8 cellular contexts compared by ENCODE assay signal in the genomic region with DNA sequence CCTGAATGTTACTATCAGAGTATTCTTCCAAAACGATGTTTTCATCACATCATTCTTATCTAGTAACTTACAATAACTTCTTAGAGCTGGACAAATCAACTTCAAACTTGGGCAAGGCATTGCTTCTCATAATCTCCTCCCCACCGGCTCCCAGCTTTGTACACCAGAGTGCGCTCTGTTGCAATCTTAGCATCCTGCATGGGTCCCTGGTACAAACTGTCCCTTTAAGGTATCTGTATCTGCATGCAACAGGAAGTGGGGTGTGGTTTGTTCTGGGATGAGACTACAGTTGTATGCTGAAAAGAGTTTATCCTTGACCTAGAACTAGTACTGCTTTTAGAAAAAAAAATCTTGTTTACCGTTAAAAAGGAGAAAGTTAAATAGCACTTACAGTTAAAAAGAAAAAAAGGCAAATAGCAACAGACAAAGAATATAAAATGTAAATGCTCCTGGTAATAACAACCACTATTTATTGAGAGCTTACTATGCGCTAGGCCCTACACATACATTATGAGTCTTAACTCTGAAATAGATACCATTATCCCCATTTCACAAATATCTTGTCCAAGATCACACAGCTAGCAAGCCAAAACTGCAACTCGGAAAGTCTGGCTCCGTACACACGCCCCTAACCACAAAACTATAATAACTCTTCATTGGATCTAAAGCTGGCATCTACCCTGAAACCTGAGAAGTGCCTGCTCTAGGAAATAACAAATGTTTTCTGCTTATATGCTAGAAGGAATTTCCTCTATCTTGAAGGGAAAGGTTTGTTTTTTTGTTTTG. TPM values are rescaled to one million over a fixed set of nuclear protein-coding genes. Genes with fewer than 3 reads are reported as not detected.
DNase-seq lines count a peak whose midpoint lies in the region; ATAC-seq and TF ChIP-seq lines count a peak whose summit lies in the region.

No MANE protein-coding gene starts in this region.

- H3K4me2 ChIP-seq in GM23338: no peak overlapping the region

- H3K9me3 ChIP-seq in KOPT-K1 (ENCODE audit: insufficient read depth, low read length, poor library complexity, severe bottlenecking) (peaks cover 12% of the 10 kb centered on the region), left lung (no peaks in the 10 kb centered on the region)

- H3K4me3 Mint-ChIP-seq in GM23338: no peak overlapping the region

- TF ChIP-seq CTCF in GM12865 (IDR thresholded peaks at IDR 0.05; ENCODE audit: insufficient read depth, low read depth, low read length, missing control alignments) (peak; percentile 60), GM23338 (conservative IDR thresholded peaks at IDR 0.05; ENCODE audit: low read depth in 2 of 2) (peak; percentile 68 to 82), left lung (IDR thresholded peaks at IDR 0.05) (peak; percentile 28 to 43)

- peaks cover 4% of the 10 kb centered on the region; the same call in 2 of the 3 replicates for H3K36me3 Mint-ChIP-seq in GM23338 (ENCODE audit: low read depth)

- ATAC-seq in GM23338: peak; percentile 95
- peak; percentile 91 for ATAC-seq in left lung

- H2AFZ ChIP-seq in GM23338: no peak overlapping the region; the same call in 1 of the 2 replicates

- H3K27me3 ChIP-seq in GM23338 (ENCODE audit: insufficient read depth): no peaks in the 10 kb centered on the region
- no peaks in the 10 kb centered on the region for H3K27me3 ChIP-seq in left lung

- DNase-seq in GM12865 (ENCODE audit: low read depth) (peak; percentile 90), GM23338 (ENCODE audit: low spot score) (peak; percentile 79), T-helper 22 cell (ENCODE audit: low read depth) (peak; percentile 60), astrocyte of the hippocampus (ENCODE audit: low read depth, low spot score) (peak; percentile 50), left lung (peak in 1 of 2 donors; percentile 67), ecto neural progenitor cell (ENCODE audit: low spot score) (no peak)
- DNase-seq in stimulated activated CD8-positive, alpha-beta memory T cell treated with anti-CD3 and anti-CD28 coated beads, Interleukin-2, amount 100 ng/mL, for 1 hour (ENCODE audit: low read depth in 2 of 2): peak; percentile 53 to 65

- H4K20me1 ChIP-seq in GM23338 (replicated peaks; ENCODE audit: insufficient read depth): no peaks in the 10 kb centered on the region

- H3K4me3 ChIP-seq in GM12865 (ENCODE audit: low read depth, low read length) (no peak overlapping the region), GM23338 (no peak overlapping the region), left lung (no peak overlapping the region)

- H3K9me3 Mint-ChIP-seq in GM23338: peaks cover 12% of the 10 kb centered on the region

- H3K27me3 Mint-ChIP-seq in GM23338 (ENCODE audit: insufficient read depth, low read depth, poor library complexity): peaks cover 2% of the 10 kb centered on the region

- no peaks in the 10 kb centered on the region for H3F3A ChIP-seq in GM23338 (replicated peaks; ENCODE audit: low read depth)

- H3K27ac ChIP-seq in GM23338 (ENCODE audit: low read depth) (no peak overlapping the region), KOPT-K1 (ENCODE audit: low read depth, low read length, poor library complexity, severe bottlenecking) (peak overlapping the region; percentile 81), left lung (peak overlapping the region; percentile 24 to 65)

- peaks cover 5% of the 10 kb centered on the region; the same call in 2 of the 3 replicates for H3K4me1 Mint-ChIP-seq in GM23338

- H3K9me2 ChIP-seq in GM23338 (ENCODE audit: insufficient read depth): no peaks in the 10 kb centered on the region

- H3K36me3 ChIP-seq in GM23338 (ENCODE audit: insufficient read depth) (0 out of 2 replicates have a peak, but pooled peaks cover 6% of the 10 kb centered on the region), KOPT-K1 (ENCODE audit: insufficient read depth, low read length) (no peaks in the 10 kb centered on the region), left lung (no peaks in the 10 kb centered on the region)

- no peak overlapping the region for H3K27ac Mint-ChIP-seq in GM23338

- H3K79me2 ChIP-seq in GM23338 (replicated peaks; ENCODE audit: insufficient read depth): no peaks in the 10 kb centered on the region

- no peaks in the 10 kb centered on the region for H3K4me1 ChIP-seq in GM23338 (ENCODE audit: insufficient read depth)
- peaks cover 0 to 21% of the 10 kb centered on the region in 2 donors for H3K4me1 ChIP-seq in left lung

- intact Hi-C loops in left lung (cut with DNase I): loop anchor here in 1 of 2 donors (5.0 kb wide), 1 partner anchor 242 kb away; no protein-coding TSS in a partner anchor

TF ChIP-seq in GM23338, 12 proteins besides CTCF, POLR2A, EP300 and RAD21 (continues in another document):
- TF ChIP-seq EZH2phosphoT487 (IDR thresholded peaks at IDR 0.05; ENCODE audit: unreplicated experiment) (no peak), ZNF114 (CRISPR knock-in tag; IDR thresholded peaks at IDR 0.05) (no peak)
- TF ChIP-seq, protein P1, sequence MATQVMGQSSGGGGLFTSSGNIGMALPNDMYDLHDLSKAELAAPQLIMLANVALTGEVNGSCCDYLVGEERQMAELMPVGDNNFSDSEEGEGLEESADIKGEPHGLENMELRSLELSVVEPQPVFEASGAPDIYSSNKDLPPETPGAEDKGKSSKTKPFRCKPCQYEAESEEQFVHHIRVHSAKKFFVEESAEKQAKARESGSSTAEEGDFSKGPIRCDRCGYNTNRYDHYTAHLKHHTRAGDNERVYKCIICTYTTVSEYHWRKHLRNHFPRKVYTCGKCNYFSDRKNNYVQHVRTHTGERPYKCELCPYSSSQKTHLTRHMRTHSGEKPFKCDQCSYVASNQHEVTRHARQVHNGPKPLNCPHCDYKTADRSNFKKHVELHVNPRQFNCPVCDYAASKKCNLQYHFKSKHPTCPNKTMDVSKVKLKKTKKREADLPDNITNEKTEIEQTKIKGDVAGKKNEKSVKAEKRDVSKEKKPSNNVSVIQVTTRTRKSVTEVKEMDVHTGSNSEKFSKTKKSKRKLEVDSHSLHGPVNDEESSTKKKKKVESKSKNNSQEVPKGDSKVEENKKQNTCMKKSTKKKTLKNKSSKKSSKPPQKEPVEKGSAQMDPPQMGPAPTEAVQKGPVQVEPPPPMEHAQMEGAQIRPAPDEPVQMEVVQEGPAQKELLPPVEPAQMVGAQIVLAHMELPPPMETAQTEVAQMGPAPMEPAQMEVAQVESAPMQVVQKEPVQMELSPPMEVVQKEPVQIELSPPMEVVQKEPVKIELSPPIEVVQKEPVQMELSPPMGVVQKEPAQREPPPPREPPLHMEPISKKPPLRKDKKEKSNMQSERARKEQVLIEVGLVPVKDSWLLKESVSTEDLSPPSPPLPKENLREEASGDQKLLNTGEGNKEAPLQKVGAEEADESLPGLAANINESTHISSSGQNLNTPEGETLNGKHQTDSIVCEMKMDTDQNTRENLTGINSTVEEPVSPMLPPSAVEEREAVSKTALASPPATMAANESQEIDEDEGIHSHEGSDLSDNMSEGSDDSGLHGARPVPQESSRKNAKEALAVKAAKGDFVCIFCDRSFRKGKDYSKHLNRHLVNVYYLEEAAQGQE (IDR thresholded peaks at IDR 0.05; ENCODE audit: unreplicated experiment): no peak

RNA-seq across cellular contexts. Expression of gene HECA, which starts 9.8 kb away (rescaled TPM):
- 8.1 and 8.5 TPM in 2 replicates for total RNA-seq in GM23338 (2014; rRNA removed; shearing (Covaris generic))
- 2.4 and 2.7 TPM in 2 replicates for polyA plus RNA-seq in GM23338 (2016; fragmentation: Nextera tagmentation; extraction: Ambion mirVana)
- total RNA-seq in left lung: 10 to 100 TPM; 27.4 to 40.9 TPM
